ENCODE assay signal across 16 cellular contexts in genomic region chr5:150519560-150519945, GRCh38. TPM values are rescaled to one million over a fixed set of nuclear protein-coding genes. Genes with fewer than 3 reads are reported as not detected.
DNase-seq lines count a peak whose midpoint lies in the region; ATAC-seq and TF ChIP-seq lines count a peak whose summit lies in the region.
"Had no signal": no experiment of that assay in that cellular context is flagged by ENCODE, and none has a peak within 500 bp of the region (broad histone marks: within the 10 kb centered on the region; RNA-seq: fewer than 3 reads in every experiment).

No MANE protein-coding gene starts in this region.

- H3K27me3 ChIP-seq in Caco-2 (replicated peaks; ENCODE audit: control insufficient read depth, insufficient read depth, low read length) (no peaks in the 10 kb centered on the region), gastroesophageal sphincter (no peaks in the 10 kb centered on the region), WERI-Rb-1 (ENCODE audit: insufficient read depth, low read depth, severe bottlenecking) (no peaks in the 10 kb centered on the region)
- H3K27me3 ChIP-seq: foreskin keratinocyte, MG63 had no signal

- BruUV-seq in Caco-2 (replicated peaks; lab: Mats Ljungman, UMichigan) = no TSS peak

- H3K4me1 Mint-ChIP-seq in Caco-2 (ENCODE audit: low read depth, unreplicated experiment) (peaks cover 70% of the 10 kb centered on the region), WTC11 (peaks cover 43% of the 10 kb centered on the region)
- H3K4me1 Mint-ChIP-seq: activated naive CD8-positive, alpha-beta T cell treated with anti-CD3 and anti-CD28 coated beads for 36 hours had no signal

- no peak for TF ChIP-seq POLR2A in gastroesophageal sphincter (IDR thresholded peaks at IDR 0.05)

- WGBS in gastroesophageal sphincter (ENCODE audit: low coverage in 1 of 2), 2 donors = 75 to 84% methylated on average over 6 to 10 of the region's 10 CpGs

- CTCF ChIA-PET in Caco-2 (lab: Charles Lee) (no interaction called here), WTC11 (lab: Charles Lee) (interaction anchor here (1.8 kb wide), 1 partner anchor 25 kb away, joined by 5 read pairs; no protein-coding TSS in a partner anchor)

- H3K4me3 Mint-ChIP-seq in Caco-2 (ENCODE audit: unreplicated experiment) (no peak overlapping the region), WTC11 (no peak overlapping the region)
- H3K4me3 Mint-ChIP-seq: activated CD8-positive, alpha-beta memory T cell treated with anti-CD3 and anti-CD28 coated beads, Interleukin-2, amount 10 ng/mL, durations not matched to agents 7 days and 5 days; activated naive CD8-positive, alpha-beta T cell treated with anti-CD3 and anti-CD28 coated beads for 36 hours had no signal

- H3K27me3 Mint-ChIP-seq in Caco-2 (ENCODE audit: insufficient read depth, unreplicated experiment) (no peaks in the 10 kb centered on the region), WTC11 (ENCODE audit: low read depth) (no peaks in the 10 kb centered on the region)
- H3K27me3 Mint-ChIP-seq: activated CD8-positive, alpha-beta memory T cell treated with anti-CD3 and anti-CD28 coated beads, Interleukin-2, amount 10 ng/mL, durations not matched to agents 7 days and 5 days; activated naive CD8-positive, alpha-beta T cell treated with anti-CD3 and anti-CD28 coated beads for 36 hours had no signal

- H3K4me1 ChIP-seq in Caco-2 (peaks cover 66% of the 10 kb centered on the region), gastroesophageal sphincter (peaks cover 4 to 100% (median 43%) of the 10 kb centered on the region in 3 donors)

- H3K9me3 ChIP-seq in Caco-2 (no peaks in the 10 kb centered on the region), gastroesophageal sphincter (no peaks in the 10 kb centered on the region), WERI-Rb-1 (ENCODE audit: severe bottlenecking) (no peaks in the 10 kb centered on the region)
- H3K9me3 ChIP-seq: MG63, mucosa of descending colon had no signal

- TF ChIP-seq CTCF in Caco-2 (IDR thresholded peaks at IDR 0.05; ENCODE audit: insufficient read depth in 1 of 2, low read depth in 1 of 2, low read length in 1 of 2, severe bottlenecking in 1 of 2, unreplicated experiment in 1 of 2) (no peak), WTC11 (IDR thresholded peaks at IDR 0.05) (no peak), gastroesophageal sphincter (IDR thresholded peaks at IDR 0.05) (no peak), WERI-Rb-1 (IDR thresholded peaks at IDR 0.05; ENCODE audit: low read depth, low read length) (no peak)

- H3K4me3 ChIP-seq in Caco-2 (ENCODE audit: low read depth, low read length) (no peak overlapping the region), gastroesophageal sphincter (no peak overlapping the region), WERI-Rb-1 (ENCODE audit: low read depth, low read length) (no peak overlapping the region)
- H3K4me3 ChIP-seq: MG63, mucosa of descending colon had no signal

- DNase-seq in Caco-2 = no peak
- DNase-seq in WTC11 (ENCODE audit: low spot score) = no peak
- DNase-seq in pons (ENCODE audit: low spot score) = peak; percentile 64
- no peak for DNase-seq in SW 1271 (lab: John Stamatoyannopoulos, UW)
- no peak for DNase-seq in T-helper 1 cell
- no peak for DNase-seq in WERI-Rb-1
- DNase-seq: activated CD4-positive, alpha-beta T cell treated with anti-CD3 and anti-CD28 coated beads for 4 hours; activated CD8-positive, alpha-beta memory T cell treated with anti-CD3 and anti-CD28 coated beads, Interleukin-2, amount 10 ng/mL, durations not matched to agents 7 days and 5 days; activated naive CD8-positive, alpha-beta T cell treated with anti-CD3 and anti-CD28 coated beads for 36 hours; DMS 273 treated with DMSO at 0.1 percent for 48 hours; foreskin keratinocyte; mucosa of descending colon; NCI-H1436; NCI-H526 had no signal

- H3K36me3 Mint-ChIP-seq in Caco-2 (ENCODE audit: insufficient read depth, unreplicated experiment) = peaks cover 57% of the 10 kb centered on the region
- no peaks in the 10 kb centered on the region for H3K36me3 Mint-ChIP-seq in WTC11
- H3K36me3 Mint-ChIP-seq: activated CD8-positive, alpha-beta memory T cell treated with anti-CD3 and anti-CD28 coated beads, Interleukin-2, amount 10 ng/mL, durations not matched to agents 7 days and 5 days; activated naive CD8-positive, alpha-beta T cell treated with anti-CD3 and anti-CD28 coated beads for 36 hours had no signal

- peak overlapping the region; percentile 40 for H3K27ac Mint-ChIP-seq in Caco-2 (ENCODE audit: unreplicated experiment)
- peak overlapping the region; percentile 67 for H3K27ac Mint-ChIP-seq in WTC11
- H3K27ac Mint-ChIP-seq: activated CD8-positive, alpha-beta memory T cell treated with anti-CD3 and anti-CD28 coated beads, Interleukin-2, amount 10 ng/mL, durations not matched to agents 7 days and 5 days; activated naive CD8-positive, alpha-beta T cell treated with anti-CD3 and anti-CD28 coated beads for 36 hours had no signal

- peaks cover 6% of the 10 kb centered on the region for H3K36me3 ChIP-seq in Caco-2 (ENCODE audit: control insufficient read depth, insufficient read depth, low read length)
- H3K36me3 ChIP-seq in gastroesophageal sphincter = peaks cover 0 to 23% of the 10 kb centered on the region in 2 donors
- peaks cover 22% of the 10 kb centered on the region for H3K36me3 ChIP-seq in WERI-Rb-1

- POLR2A ChIA-PET in Caco-2 (lab: Charles Lee) = no interaction called here
- POLR2A ChIA-PET in WTC11 (lab: Charles Lee) = no interaction called here

- H3K27ac ChIP-seq in gastroesophageal sphincter (peak overlapping the region in 3 of 4 donors; percentile 2 to 42 (median 32)), WERI-Rb-1 (no peak overlapping the region)
- H3K27ac ChIP-seq: foreskin keratinocyte had no signal

- intact Hi-C loops in Caco-2 (cut with micrococcal nuclease; ENCODE audit: unreplicated experiment) = no loop called here

- no peak for TF ChIP-seq EP300 in gastroesophageal sphincter (IDR thresholded peaks at IDR 0.05)

- H3K9me3 Mint-ChIP-seq in Caco-2 (ENCODE audit: unreplicated experiment) = no peaks in the 10 kb centered on the region
- no peaks in the 10 kb centered on the region for H3K9me3 Mint-ChIP-seq in WTC11
- H3K9me3 Mint-ChIP-seq: activated naive CD8-positive, alpha-beta T cell treated with anti-CD3 and anti-CD28 coated beads for 36 hours had no signal

- no peak for ATAC-seq in WTC11
- no peak for ATAC-seq in gastroesophageal sphincter
- ATAC-seq: activated CD8-positive, alpha-beta memory T cell treated with anti-CD3 and anti-CD28 coated beads, Interleukin-2, amount 10 ng/mL, durations not matched to agents 7 days and 5 days; foreskin keratinocyte; mucosa of descending colon had no signal

TF ChIP-seq in WTC11, 78 proteins besides CTCF, POLR2A, EP300 and RAD21 (continues in another document):
- TF ChIP-seq CREB1 (CRISPR knock-in tag; IDR thresholded peaks at IDR 0.05) (no peak), CBFB (CRISPR knock-in tag; IDR thresholded peaks at IDR 0.05; ENCODE audit: low read depth) (no peak), TCF7 (CRISPR knock-in tag; IDR thresholded peaks at IDR 0.05; ENCODE audit: low read depth) (no peak), IRF2 (CRISPR knock-in tag; IDR thresholded peaks at IDR 0.05; ENCODE audit: borderline replicate concordance, low read depth) (no peak), FOXP4 (CRISPR knock-in tag; IDR thresholded peaks at IDR 0.05) (no peak), ZNF423 (CRISPR knock-in tag; IDR thresholded peaks at IDR 0.05) (no peak), ZNF425 (CRISPR knock-in tag; conservative IDR thresholded peaks at IDR 0.05) (no peak)
- TF ChIP-seq, protein P1, sequence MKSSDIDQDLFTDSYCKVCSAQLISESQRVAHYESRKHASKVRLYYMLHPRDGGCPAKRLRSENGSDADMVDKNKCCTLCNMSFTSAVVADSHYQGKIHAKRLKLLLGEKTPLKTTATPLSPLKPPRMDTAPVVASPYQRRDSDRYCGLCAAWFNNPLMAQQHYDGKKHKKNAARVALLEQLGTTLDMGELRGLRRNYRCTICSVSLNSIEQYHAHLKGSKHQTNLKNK (CRISPR knock-in tag; IDR thresholded peaks at IDR 0.05) = no peak

RNA-seq across cellular contexts. Expression of gene NDST1, which starts 11.6 kb away (rescaled TPM):
- total RNA-seq in Caco-2 (2022) (106 and 110 TPM in 2 replicates), WTC11 (2021) (58.1 to 69.9 TPM (median 61.5 TPM) in 3 replicates), gastroesophageal sphincter (100 to 1,000 TPM in 1 of 4 donors, 10 to 100 TPM in 3; 58.3 to 146 (median 72.1) TPM)
